In genomic region chr1:36134805-36135339, GRCh38 we compare ENCODE assay signal across 8 cellular contexts. TPM values are rescaled to one million over a fixed set of nuclear protein-coding genes. Genes with fewer than 3 reads are reported as not detected.
DNase-seq lines count a peak whose midpoint lies in the region; ATAC-seq and TF ChIP-seq lines count a peak whose summit lies in the region.

No MANE protein-coding gene starts in this region.

- peaks cover 6% of the 10 kb centered on the region for H3K36me3 Mint-ChIP-seq in Caco-2 (ENCODE audit: insufficient read depth, unreplicated experiment)

- peak overlapping the region; percentile 3 for H3K9ac ChIP-seq in SK-N-MC (ENCODE audit: insufficient read length)

- H3K27ac ChIP-seq in SK-N-MC (peak overlapping the region; percentile 86), dorsolateral prefrontal cortex (peak overlapping the region in 32 of 59 donors; percentile 5 to 73 (median 42)), lung (ENCODE audit: low read depth in 1 of 2, low read length in 1 of 2) (peak overlapping the region in 1 of 2 donors; percentile 59), thyroid gland (peak overlapping the region in 2 of 3 donors; percentile 41 to 67)

- H3K9me3 ChIP-seq in Caco-2 (no peaks in the 10 kb centered on the region), SK-N-MC (ENCODE audit: low read depth, low read length) (no peaks in the 10 kb centered on the region), lung (ENCODE audit: control insufficient read depth in 2 of 2, insufficient read depth in 1 of 2, low read length in 1 of 2) (no peaks in the 10 kb centered on the region), thyroid gland (no peaks in the 10 kb centered on the region)

- POLR2A ChIA-PET in Caco-2 (lab: Charles Lee) = no interaction called here
- POLR2A ChIA-PET in HEK293T (lab: Yijun Ruan, JAX) = interaction anchor here (0.9 to 1.5 kb wide), 3 partner anchors 14 to 36 kb away, joined by 3 to 5 read pairs (median 4); partner anchors contain the start of gene TRAPPC3

- H3K27me3 Mint-ChIP-seq in Caco-2 (ENCODE audit: insufficient read depth, unreplicated experiment) = no peaks in the 10 kb centered on the region

- H3K27me3 ChIP-seq in Caco-2 (replicated peaks; ENCODE audit: control insufficient read depth, insufficient read depth, low read length) (no peaks in the 10 kb centered on the region), dorsolateral prefrontal cortex (no peaks in the 10 kb centered on the region), lung (ENCODE audit: control insufficient read depth, insufficient read depth) (no peaks in the 10 kb centered on the region), thyroid gland (no peaks in the 10 kb centered on the region)

- no peak overlapping the region for H3K4me3 Mint-ChIP-seq in Caco-2 (ENCODE audit: unreplicated experiment)

- no peaks in the 10 kb centered on the region for H3K4me1 ChIP-seq in Caco-2
- peaks cover 10 to 30% of the 10 kb centered on the region in 2 donors for H3K4me1 ChIP-seq in lung (ENCODE audit: control insufficient read depth in 2 of 2, insufficient read depth in 2 of 2, low read length in 2 of 2)
- H3K4me1 ChIP-seq in thyroid gland = peaks cover 11 to 30% of the 10 kb centered on the region in 2 donors

- H3K27ac Mint-ChIP-seq in Caco-2 (ENCODE audit: unreplicated experiment) = no peak overlapping the region

- no peak overlapping the region for H3K4me3 ChIP-seq in Caco-2 (ENCODE audit: low read depth, low read length)
- no peak overlapping the region for H3K4me3 ChIP-seq in SK-N-MC
- no peak overlapping the region for H3K4me3 ChIP-seq in dorsolateral prefrontal cortex
- H3K4me3 ChIP-seq in lung = no peak overlapping the region
- no peak overlapping the region for H3K4me3 ChIP-seq in thyroid gland (replicated peaks in 1 of 3)

- DNase-seq in Caco-2 (peak; percentile 49 to 66), HEK293T (ENCODE audit: extremely low spot score) (peak; percentile 80), SK-N-MC (ENCODE audit: low read depth, low spot score) (no peak), dorsolateral prefrontal cortex (peak in 4 of 10 donors; percentile 41 to 64 (median 58)), lung (ENCODE audit: low spot score) (peak; percentile 35), thyroid gland (peak; percentile 44 to 52), mesenteric fat pad (ENCODE audit: low spot score) (no peak)

- no peak for TF ChIP-seq POLR2A in thyroid gland (IDR thresholded peaks at IDR 0.05)

- WGBS in lung, 2 donors = 25 to 34% methylated on average over 3 of the region's 3 CpGs
- 23 to 51% methylated on average over 2 to 3 of the region's 3 CpGs for WGBS in thyroid gland, 2 donors

- H3K4me1 Mint-ChIP-seq in Caco-2 (ENCODE audit: low read depth, unreplicated experiment) = no peaks in the 10 kb centered on the region

- H3K36me3 ChIP-seq in Caco-2 (ENCODE audit: control insufficient read depth, insufficient read depth, low read length) = no peaks in the 10 kb centered on the region
- H3K36me3 ChIP-seq in SK-N-MC (ENCODE audit: insufficient read depth, low read length) = peaks cover 34% of the 10 kb centered on the region
- H3K36me3 ChIP-seq in lung (ENCODE audit: control insufficient read depth in 2 of 2, insufficient read depth in 2 of 2, low read length in 2 of 2) = peaks cover 0 to 18% of the 10 kb centered on the region in 2 donors
- H3K36me3 ChIP-seq in thyroid gland = peaks cover 13 to 16% of the 10 kb centered on the region in 2 donors

- intact Hi-C loops in Caco-2 (cut with micrococcal nuclease; ENCODE audit: unreplicated experiment) = loop anchor here (1.0 kb wide), 1 partner anchor 36 kb away; no protein-coding TSS in a partner anchor
- intact Hi-C loops in dorsolateral prefrontal cortex (cut with DNase I) = loop anchor here (1.0 to 5.0 kb wide), 3 partner anchors 36 to 40 kb away; no protein-coding TSS in a partner anchor
- intact Hi-C loops in thyroid gland (cut with DNase I) = loop anchor here (5.0 kb wide), 1 partner anchor 38 kb away; no protein-coding TSS in a partner anchor

- ATAC-seq in lung (ENCODE audit: insufficient read depth, low FRiP score) (no peak), HG03354 (IDR thresholded peaks at IDR 0.05; ENCODE audit: poor library complexity, severe bottlenecking, unreplicated experiment) (no peak)

- no TSS peak for BruUV-seq in Caco-2 (replicated peaks; lab: Mats Ljungman, UMichigan)

- H3K9me3 Mint-ChIP-seq in Caco-2 (ENCODE audit: unreplicated experiment) = no peaks in the 10 kb centered on the region

- TF ChIP-seq CTCF in Caco-2 (IDR thresholded peaks at IDR 0.05; ENCODE audit: insufficient read depth in 1 of 2, low read depth in 1 of 2, low read length in 1 of 2, severe bottlenecking in 1 of 2, unreplicated experiment in 1 of 2) (peak; percentile 66 to 69), dorsolateral prefrontal cortex (IDR thresholded peaks at IDR 0.05 in 54 of 56, conservative IDR thresholded peaks at IDR 0.05 in 2 of 56; ENCODE audit: low read depth in 1 of 56, partially characterized antibody in 56 of 56) (peak; percentile 46 to 88 (median 75)), lung (IDR thresholded peaks at IDR 0.05; ENCODE audit: control extremely low read depth, extremely low read depth) (peak; percentile 42), thyroid gland (IDR thresholded peaks at IDR 0.05) (peak; percentile 24 to 69 (median 53))

- CTCF ChIA-PET in Caco-2 (lab: Charles Lee) = interaction anchor here (0.7 to 2.3 kb wide), 6 partner anchors 10 to 38 kb away, joined by 3 to 14 read pairs (median 6); partner anchors contain the start of gene TRAPPC3
- CTCF ChIA-PET in HEK293T (lab: Yijun Ruan, JAX) = interaction anchor here (0.6 to 3.3 kb wide), 23 partner anchors 12 to 626 kb away, joined by 3 to 26 read pairs (median 4); partner anchors contain the start of genes THRAP3 and TRAPPC3

TF ChIP-seq in HEK293T, 16 proteins besides CTCF, POLR2A, EP300 and RAD21:
- TF ChIP-seq LEF1 (IDR thresholded peaks at IDR 0.05; ENCODE audit: borderline replicate concordance) (no peak), SUZ12 (IDR thresholded peaks at IDR 0.05) (no peak), ELF4 (IDR thresholded peaks at IDR 0.05) (no peak), NFRKB (IDR thresholded peaks at IDR 0.05) (no peak), SP1 (IDR thresholded peaks at IDR 0.05) (no peak), FOXK2 (IDR thresholded peaks at IDR 0.05) (no peak), ARNT (IDR thresholded peaks at IDR 0.05) (no peak), TARDBP (IDR thresholded peaks at IDR 0.05) (no peak), FOXM1 (IDR thresholded peaks at IDR 0.05; ENCODE audit: borderline replicate concordance) (no peak)
- TF ChIP-seq, protein P1, sequence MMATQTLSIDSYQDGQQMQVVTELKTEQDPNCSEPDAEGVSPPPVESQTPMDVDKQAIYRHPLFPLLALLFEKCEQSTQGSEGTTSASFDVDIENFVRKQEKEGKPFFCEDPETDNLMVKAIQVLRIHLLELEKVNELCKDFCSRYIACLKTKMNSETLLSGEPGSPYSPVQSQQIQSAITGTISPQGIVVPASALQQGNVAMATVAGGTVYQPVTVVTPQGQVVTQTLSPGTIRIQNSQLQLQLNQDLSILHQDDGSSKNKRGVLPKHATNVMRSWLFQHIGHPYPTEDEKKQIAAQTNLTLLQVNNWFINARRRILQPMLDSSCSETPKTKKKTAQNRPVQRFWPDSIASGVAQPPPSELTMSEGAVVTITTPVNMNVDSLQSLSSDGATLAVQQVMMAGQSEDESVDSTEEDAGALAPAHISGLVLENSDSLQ (IDR thresholded peaks at IDR 0.05) = no peak

RNA-seq across cellular contexts. Expression of gene COL8A2, which starts 9.8 kb away (rescaled TPM):
- total RNA-seq in Caco-2 (2022) (0.07 and 0.18 TPM in 2 replicates), dorsolateral prefrontal cortex (1 to 10 TPM in 92 of 120 experiments, under 1 TPM in 28; 0.33 to 4.9 (median 1.3) TPM), lung (1 to 10 TPM; 2.0 to 6.0 TPM), thyroid gland (10 to 100 TPM in 2 of 4 donors, 1 to 10 TPM in 2; 5.7 to 13.7 (median 10.1) TPM), mesenteric fat pad (3.3 TPM)
- polyA plus RNA-seq in lung = 1 to 10 TPM; 2.8 to 3.8 TPM

RNA-seq across cellular contexts. Expression of gene TRAPPC3, which starts 14.4 kb away (rescaled TPM):
- total RNA-seq in Caco-2 (2022) (35.4 and 37.9 TPM in 2 replicates), dorsolateral prefrontal cortex (10 to 100 TPM; 41.0 to 81.9 (median 61.8) TPM), lung (10 to 100 TPM; 37.3 to 61.8 TPM), thyroid gland (100 to 1,000 TPM; 101 to 156 (median 148) TPM), mesenteric fat pad (68.3 TPM)
- 10 to 100 TPM; 60.8 to 83.9 TPM for polyA plus RNA-seq in lung

RNA-seq across cellular contexts. Expression of gene MAP7D1, which starts 21.1 kb away (rescaled TPM):
- 33.7 and 37.7 TPM in 2 replicates for total RNA-seq in Caco-2 (2022)
- total RNA-seq in dorsolateral prefrontal cortex = 100 to 1,000 TPM; 184 to 392 (median 248) TPM
- 100 to 1,000 TPM in 1 of 2 donors, 10 to 100 TPM in 1; 47.3 to 140 TPM for total RNA-seq in lung
- 100 to 1,000 TPM in 1 of 2 donors, 10 to 100 TPM in 1; 53.9 to 103 TPM for polyA plus RNA-seq in lung
- total RNA-seq in thyroid gland = 10 to 100 TPM; 63.6 to 75.0 (median 68.7) TPM
- total RNA-seq in mesenteric fat pad = 225 TPM

RNA-seq across cellular contexts. Expression of gene ADPRS, which starts 46.2 kb away (rescaled TPM):
- total RNA-seq in Caco-2 (2022) (17.5 and 19.3 TPM in 2 replicates), dorsolateral prefrontal cortex (10 to 100 TPM; 14.4 to 31.1 (median 20.5) TPM), lung (10 to 100 TPM; 22.0 to 44.3 TPM), thyroid gland (10 to 100 TPM; 31.8 to 50.1 (median 41.7) TPM), mesenteric fat pad (21.8 TPM)
- 10 to 100 TPM; 29.9 to 35.2 TPM for polyA plus RNA-seq in lung

RNA-seq across cellular contexts. Expression of gene TEKT2, which starts 51.0 kb away (rescaled TPM):
- total RNA-seq in Caco-2 (2022) (not detected in 2 replicates), dorsolateral prefrontal cortex (1 to 10 TPM in 114 of 120 experiments, under 1 TPM in 6; 0.49 to 6.0 (median 2.3) TPM), lung (10 to 100 TPM; 21.3 to 40.2 TPM), thyroid gland (1 to 10 TPM in 3 of 4 donors, under 1 TPM in 1; 0.89 to 4.0 (median 1.9) TPM), mesenteric fat pad (0.35 TPM)
- polyA plus RNA-seq in lung = 10 to 100 TPM; 10.2 to 11.6 TPM

Comparison
In these comparisons a context has a peak if more than half of its experiments do, and no peak if none do; other contexts are left out.
1. DNase-seq: peak in Caco-2 (2 of 2), HEK293T (single experiment), lung (single experiment) and thyroid gland (2 of 2); none in SK-N-MC (single experiment) and mesenteric fat pad (single experiment).
2. Peak in every context shown above with its lines, with median percentiles within 50 percentile points of each other: CTCF ChIP-seq.